Comparison of ENCODE assay signal across 18 cellular contexts in genomic region chr11:45906965-45907591, GRCh38. TPM values are rescaled to one million over a fixed set of nuclear protein-coding genes. Genes with fewer than 3 reads are reported as not detected.
DNase-seq lines count a peak whose midpoint lies in the region; ATAC-seq and TF ChIP-seq lines count a peak whose summit lies in the region.
"Had no signal": no experiment of that assay in that cellular context is flagged by ENCODE, and none has a peak within 500 bp of the region (broad histone marks: within the 10 kb centered on the region; RNA-seq: fewer than 3 reads in every experiment).

A gene with protein sequence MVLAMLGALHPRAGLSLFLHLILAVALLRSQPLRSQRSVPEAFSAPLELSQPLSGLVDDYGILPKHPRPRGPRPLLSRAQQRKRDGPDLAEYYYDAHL (minus strand): TSS chr11:45907271. CDS start chr11:45907245, 26 bp downstream.

- no peaks in the 10 kb centered on the region for H3K9me2 ChIP-seq in GM23338 (ENCODE audit: insufficient read depth)

- H3K79me2 ChIP-seq in GM23338 (replicated peaks; ENCODE audit: insufficient read depth): no peaks in the 10 kb centered on the region

- H3K36me3 Mint-ChIP-seq in GM23338 (ENCODE audit: low read depth): peaks cover 25% of the 10 kb centered on the region
- H3K36me3 Mint-ChIP-seq: type B pancreatic cell had no signal

- ATAC-seq in GM23338 (peak; percentile 21), sciatic nerve (peak; percentile 1)
- ATAC-seq: activated CD8-positive, alpha-beta T cell treated with anti-CD3 and anti-CD28 coated beads, Interleukin-2, amount 10 ng/mL, durations not matched to agents 7 days and 5 days; gastroesophageal sphincter had no signal

- intact Hi-C loops in sciatic nerve (cut with DNase I): no loop called here

- H3K4me2 ChIP-seq in GM23338: no peak within 1 kb of the TSS

- DNase-seq in GM23338 (ENCODE audit: low spot score) (no peak), WERI-Rb-1 (no peak), foreskin fibroblast (peak; percentile 51 to 72), sciatic nerve (ENCODE audit: low spot score) (no peak), NCI-H524 (lab: John Stamatoyannopoulos, UW) (no peak), NCI-H146 (lab: John Stamatoyannopoulos, UW) (no peak), iPS-NIHi7 (ENCODE audit: extremely low spot score) (no peak)
- no peak for DNase-seq in stimulated activated CD4-positive, alpha-beta T cell treated with anti-CD3 and anti-CD28 coated beads, Interleukin-12 subunit alpha, Interleukin-12 subunit beta, amount 100 ng/mL, for 4 hours
- DNase-seq: activated CD8-positive, alpha-beta T cell treated with anti-CD3 and anti-CD28 coated beads, Interleukin-2, amount 10 ng/mL, durations not matched to agents 7 days and 5 days; activated gamma-delta T cell treated with Interleukin-2 at 50 U/mL for 16 hours; MG63; NCI-H2081 treated with DMSO at 0.1 percent for 48 hours; NCI-H774; posterior cingulate gyrus; SHP77 treated with DMSO at 0.1 percent for 48 hours had no signal

- H3K4me3 ChIP-seq in GM23338: no peak within 1 kb of the TSS
- no peak within 1 kb of the TSS for H3K4me3 ChIP-seq in WERI-Rb-1 (ENCODE audit: low read depth, low read length)
- no peak within 1 kb of the TSS for H3K4me3 ChIP-seq in foreskin fibroblast (ENCODE audit: low read depth in 1 of 2, low read length in 2 of 2)
- H3K4me3 ChIP-seq: gastroesophageal sphincter, MG63 had no signal

- H3K36me3 ChIP-seq in GM23338 (ENCODE audit: insufficient read depth) (no peaks in the 10 kb centered on the region), WERI-Rb-1 (peaks cover 56% of the 10 kb centered on the region)

- H3K27ac Mint-ChIP-seq in GM23338: no peak within 1 kb of the TSS; the same call in 1 of the 2 replicates

- peaks cover 7% of the 10 kb centered on the region; the same call in 1 of the 2 replicates for H4K20me1 ChIP-seq in GM23338 (replicated peaks; ENCODE audit: insufficient read depth)

- no peaks in the 10 kb centered on the region; the same call in 2 of the 3 replicates for H3K4me1 Mint-ChIP-seq in GM23338

- no peaks in the 10 kb centered on the region for H3K4me1 ChIP-seq in GM23338 (ENCODE audit: insufficient read depth)

- no peak within 1 kb of the TSS for H3K4me3 Mint-ChIP-seq in GM23338
- H3K4me3 Mint-ChIP-seq: activated CD8-positive, alpha-beta T cell treated with anti-CD3 and anti-CD28 coated beads, Interleukin-2, amount 10 ng/mL, durations not matched to agents 7 days and 5 days; CD14-positive monocyte; type B pancreatic cell had no signal

- no peak for TF ChIP-seq CTCF in GM23338 (conservative IDR thresholded peaks at IDR 0.05; ENCODE audit: low read depth in 2 of 2)
- TF ChIP-seq CTCF in WERI-Rb-1 (IDR thresholded peaks at IDR 0.05; ENCODE audit: low read depth, low read length): no peak
- TF ChIP-seq CTCF in foreskin fibroblast (IDR thresholded peaks at IDR 0.05; ENCODE audit: low read depth, low read length): no peak

- H3K27me3 Mint-ChIP-seq in GM23338 (ENCODE audit: insufficient read depth, low read depth, poor library complexity): peaks cover 23% of the 10 kb centered on the region
- H3K27me3 Mint-ChIP-seq: type B pancreatic cell had no signal

- H2AFZ ChIP-seq in GM23338: no peak within 1 kb of the TSS

- H3K9me3 Mint-ChIP-seq in GM23338: no peaks in the 10 kb centered on the region
- H3K9me3 Mint-ChIP-seq: type B pancreatic cell had no signal

- H3F3A ChIP-seq in GM23338 (replicated peaks; ENCODE audit: low read depth): no peaks in the 10 kb centered on the region

- H3K27ac ChIP-seq in GM23338 (ENCODE audit: low read depth) (peak within 1 kb of the TSS; percentile 69; the same call in 1 of the 2 replicates), WERI-Rb-1 (peak within 1 kb of the TSS; percentile 42; the same call in 1 of the 2 replicates)
- H3K27ac ChIP-seq: gastroesophageal sphincter had no signal

- no peaks in the 10 kb centered on the region for H3K9me3 ChIP-seq in WERI-Rb-1 (ENCODE audit: severe bottlenecking)
- H3K9me3 ChIP-seq: gastroesophageal sphincter, MG63 had no signal

- no peaks in the 10 kb centered on the region for H3K27me3 ChIP-seq in GM23338 (ENCODE audit: insufficient read depth)
- H3K27me3 ChIP-seq in WERI-Rb-1 (ENCODE audit: insufficient read depth, low read depth, severe bottlenecking): no peaks in the 10 kb centered on the region
- H3K27me3 ChIP-seq: gastroesophageal sphincter, MG63 had no signal

TF ChIP-seq in GM23338, 12 proteins besides CTCF, POLR2A, EP300 and RAD21:
- TF ChIP-seq EZH2phosphoT487 (IDR thresholded peaks at IDR 0.05; ENCODE audit: unreplicated experiment) (no peak), NANOG (IDR thresholded peaks at IDR 0.05; ENCODE audit: borderline replicate concordance) (no peak), POLR2AphosphoS5 (IDR thresholded peaks at IDR 0.05; ENCODE audit: low read depth) (no peak; the same call in 1 of the 2 replicates), CREB1 (CRISPR knock-in tag; IDR thresholded peaks at IDR 0.05; ENCODE audit: low read depth) (no peak)

RNA-seq across cellular contexts. Expression of the gene that starts here (rescaled TPM):
- 1.1 TPM in 1 of 2 replicates, not detected in the other for total RNA-seq in GM23338 (2014; rRNA removed; shearing (Covaris generic))
- polyA plus RNA-seq in GM23338 (2016; fragmentation: Nextera tagmentation; extraction: Ambion mirVana): not detected in 2 replicates
- total RNA-seq in sciatic nerve: not detected
- polyA plus RNA-seq: CD14-positive monocyte had no signal

Comparison
In these comparisons a context has a peak if more than half of its experiments do, and no peak if none do; other contexts are left out.
1. Peak in ATAC-seq in sciatic nerve; RNA of the gene not detected or under 1 TPM.
2. DNase-seq: peak in foreskin fibroblast (2 of 2); none in GM23338 (single experiment), WERI-Rb-1 (single experiment), sciatic nerve (single experiment), stimulated activated CD4-positive, alpha-beta T cell treated with anti-CD3 and anti-CD28 coated beads, Interleukin-12 subunit alpha, Interleukin-12 subunit beta, amount 100 ng/mL, for 4 hours (single experiment), NCI-H524 (0 of 2), NCI-H146 (single experiment) and iPS-NIHi7 (single experiment).